Comparison of ENCODE assay signal across 22 cellular contexts in genomic region chr22:29801796-29802195, GRCh38. TPM values are rescaled to one million over a fixed set of nuclear protein-coding genes. Genes with fewer than 3 reads are reported as not detected.
DNase-seq lines count a peak whose midpoint lies in the region; ATAC-seq lines count a peak whose summit lies in the region.
"Had no signal": no experiment of that assay in that cellular context is flagged by ENCODE, and none has a peak within 500 bp of the region (broad histone marks: within the 10 kb centered on the region; RNA-seq: fewer than 3 reads in every experiment).

No MANE protein-coding gene starts in this region.

- DNase-seq in stimulated activated naive CD8-positive, alpha-beta T cell treated with anti-CD3 and anti-CD28 coated beads, Interleukin-15, amount 100 ng/mL, for 72 hours: no peak
- DNase-seq in stimulated activated naive CD8-positive, alpha-beta T cell treated with anti-CD3 and anti-CD28 coated beads, Interleukin-15, Interleukin-2, amounts not matched to agents 100 U/mL and 50 U/mL, for 24 hours: no peak
- DNase-seq in trophoblast cell (no peak), ecto neural progenitor cell (ENCODE audit: low spot score) (no peak), NCI-H774 (lab: John Stamatoyannopoulos, UW) (no peak)
- DNase-seq in stimulated activated CD8-positive, alpha-beta memory T cell treated with anti-CD3 and anti-CD28 coated beads, Interleukin-4, amount 100 ng/mL, for 48 hours: no peak
- DNase-seq: activated CD4-positive, CD25-positive, alpha-beta regulatory T cell treated with anti-CD3 and anti-CD28 coated beads, Interleukin-2, amount 50 U/mL, for 72 hours; activated CD8-positive, alpha-beta T cell treated with anti-CD3 and anti-CD28 coated beads, Interleukin-2, amount 10 ng/mL, durations not matched to agents 7 days and 5 days; activated T-cell treated with anti-CD3 and anti-CD28 coated beads, Interleukin-2, amount 50 U/mL, for 24 hours; IMR-90; left colon; NCI-H1417; spleen; stimulated activated CD4-positive, alpha-beta T cell treated with anti-CD3 and anti-CD28 coated beads, Interleukin-4, amount 100 ng/mL, for 4 hours; T1000 had no signal

- H4K8ac ChIP-seq in trophoblast cell (ENCODE audit: low read depth, low read length): peak overlapping the region; percentile 39

- peak overlapping the region; percentile 31 for H3K27ac ChIP-seq in trophoblast cell (ENCODE audit: low read depth, low read length)
- H3K27ac ChIP-seq: suprapubic skin had no signal

- H2AK5ac ChIP-seq in trophoblast cell (ENCODE audit: low read length): peak overlapping the region; percentile 67

- H3K14ac ChIP-seq in trophoblast cell (ENCODE audit: low read length): peak overlapping the region; percentile 7

- no peak overlapping the region for H3K23ac ChIP-seq in trophoblast cell (ENCODE audit: low read length)

- no peaks in the 10 kb centered on the region for H3K27me3 ChIP-seq in trophoblast cell (ENCODE audit: insufficient read depth, low read length)
- H3K27me3 ChIP-seq: spleen, suprapubic skin had no signal

- peak overlapping the region; percentile 44 for H2BK12ac ChIP-seq in trophoblast cell (ENCODE audit: low read length)

- H4K12ac ChIP-seq in trophoblast cell (ENCODE audit: low read depth, low read length): no peak overlapping the region

- peak overlapping the region; percentile 27 for H4K91ac ChIP-seq in trophoblast cell (ENCODE audit: low read depth, low read length)

- H3K4me3 ChIP-seq in trophoblast cell (ENCODE audit: low read depth, low read length): no peak overlapping the region
- H3K4me3 ChIP-seq: spleen, suprapubic skin had no signal

- no peak overlapping the region for H3K18ac ChIP-seq in trophoblast cell (ENCODE audit: low read length)

- H3K4ac ChIP-seq in trophoblast cell (ENCODE audit: low read depth, low read length): no peak overlapping the region

- H2BK5ac ChIP-seq in trophoblast cell (ENCODE audit: low read depth, low read length, poor library complexity): peak overlapping the region; percentile 52

- no peaks in the 10 kb centered on the region for H3K27me3 Mint-ChIP-seq in stimulated activated naive CD8-positive, alpha-beta T cell treated with anti-CD3 and anti-CD28 coated beads, Interleukin-15, amount 100 ng/mL, for 72 hours
- no peaks in the 10 kb centered on the region for H3K27me3 Mint-ChIP-seq in dendritic cell treated with granulocyte-macrophage colony-stimulating factor and Interleukin-4, amounts not matched to agents 40 ng/mL and 50 ng/mL, for 4 days
- H3K27me3 Mint-ChIP-seq: activated naive CD4-positive, alpha-beta T cell treated with anti-CD3 and anti-CD28 coated beads, Interleukin-2, amount 50 U/mL, for 24 hours; activated T-cell treated with anti-CD3 and anti-CD28 coated beads, Interleukin-2, amount 50 U/mL, for 24 hours had no signal

- peaks cover 41 to 49% of the 10 kb centered on the region in 2 experiments for H3K4me1 ChIP-seq in trophoblast cell (ENCODE audit: control insufficient read depth in 1 of 2, insufficient read depth in 2 of 2, low read length in 2 of 2)

- H2BK120ac ChIP-seq in trophoblast cell (ENCODE audit: insufficient read depth, low read length, poor library complexity): peak overlapping the region; percentile 58

- no peak overlapping the region for H2AFZ ChIP-seq in trophoblast cell (ENCODE audit: insufficient read depth, low read length, poor library complexity)

- H3K36me3 ChIP-seq in trophoblast cell (ENCODE audit: control insufficient read depth in 1 of 2, insufficient read depth in 2 of 2, low read length in 2 of 2): peaks cover 45 to 53% of the 10 kb centered on the region in 2 experiments

- peaks cover 4% of the 10 kb centered on the region for H3K79me2 ChIP-seq in trophoblast cell (ENCODE audit: control insufficient read depth, insufficient read depth, low read length, poor library complexity)

- no peaks in the 10 kb centered on the region for H3K9me3 Mint-ChIP-seq in stimulated activated naive CD8-positive, alpha-beta T cell treated with anti-CD3 and anti-CD28 coated beads, Interleukin-15, amount 100 ng/mL, for 72 hours
- H3K9me3 Mint-ChIP-seq in dendritic cell treated with granulocyte-macrophage colony-stimulating factor and Interleukin-4, amounts not matched to agents 40 ng/mL and 50 ng/mL, for 4 days: no peaks in the 10 kb centered on the region
- H3K9me3 Mint-ChIP-seq: activated naive CD4-positive, alpha-beta T cell treated with anti-CD3 and anti-CD28 coated beads, Interleukin-2, amount 50 U/mL, for 24 hours; activated T-cell treated with anti-CD3 and anti-CD28 coated beads, Interleukin-2, amount 50 U/mL, for 24 hours; neural crest cell had no signal

- H3K36me3 Mint-ChIP-seq in dendritic cell treated with granulocyte-macrophage colony-stimulating factor and Interleukin-4, amounts not matched to agents 40 ng/mL and 50 ng/mL, for 4 days (ENCODE audit: low read depth): peaks cover 72% of the 10 kb centered on the region

- H3K4me2 ChIP-seq in trophoblast cell (ENCODE audit: low read length): no peak overlapping the region

- H3K4me3 Mint-ChIP-seq in stimulated activated naive CD8-positive, alpha-beta T cell treated with anti-CD3 and anti-CD28 coated beads, Interleukin-15, amount 100 ng/mL, for 72 hours: no peak overlapping the region
- H3K4me3 Mint-ChIP-seq in dendritic cell treated with granulocyte-macrophage colony-stimulating factor and Interleukin-4, amounts not matched to agents 40 ng/mL and 50 ng/mL, for 4 days: no peak overlapping the region
- H3K4me3 Mint-ChIP-seq: activated CD8-positive, alpha-beta T cell treated with anti-CD3 and anti-CD28 coated beads, Interleukin-2, amount 10 ng/mL, durations not matched to agents 7 days and 5 days; activated naive CD4-positive, alpha-beta T cell treated with anti-CD3 and anti-CD28 coated beads, Interleukin-2, amount 50 U/mL, for 24 hours; activated T-cell treated with anti-CD3 and anti-CD28 coated beads, Interleukin-2, amount 50 U/mL, for 24 hours; CD14-positive monocyte; neural crest cell had no signal

- no peak for ATAC-seq in stimulated activated naive CD8-positive, alpha-beta T cell treated with anti-CD3 and anti-CD28 coated beads, Interleukin-15, amount 100 ng/mL, for 72 hours
- no peak for ATAC-seq in stimulated activated naive CD8-positive, alpha-beta T cell treated with anti-CD3 and anti-CD28 coated beads, Interleukin-15, Interleukin-2, amounts not matched to agents 100 U/mL and 50 U/mL, for 24 hours
- ATAC-seq in GM21576 (IDR thresholded peaks at IDR 0.05; ENCODE audit: unreplicated experiment): no peak
- ATAC-seq: activated CD8-positive, alpha-beta T cell treated with anti-CD3 and anti-CD28 coated beads, Interleukin-2, amount 10 ng/mL, durations not matched to agents 7 days and 5 days; left colon; SK-N-SH treated with all-trans-retinoic acid at 6 μM for 48 hours had no signal

- WGBS in trophoblast cell (ENCODE audit: extremely low coverage, insufficient coverage, insufficient read length): no CpG with 5 or more reads among the region's 8 CpGs

- H3K79me1 ChIP-seq in trophoblast cell (ENCODE audit: low read length): peaks cover 37% of the 10 kb centered on the region

- H3K9me3 ChIP-seq in trophoblast cell (ENCODE audit: insufficient read depth, low read depth, low read length): no peaks in the 10 kb centered on the region
- H3K9me3 ChIP-seq: spleen, suprapubic skin had no signal

- intact Hi-C loops in dendritic cell treated with granulocyte-macrophage colony-stimulating factor and Interleukin-4, amounts not matched to agents 40 ng/mL and 50 ng/mL, for 4 days (cut with micrococcal nuclease): no loop called here

- H3K9ac ChIP-seq in trophoblast cell (ENCODE audit: low read length): no peak overlapping the region

- peak overlapping the region; percentile 70 to 93 for H3K27ac Mint-ChIP-seq in stimulated activated naive CD8-positive, alpha-beta T cell treated with anti-CD3 and anti-CD28 coated beads, Interleukin-15, amount 100 ng/mL, for 72 hours
- H3K27ac Mint-ChIP-seq in dendritic cell treated with granulocyte-macrophage colony-stimulating factor and Interleukin-4, amounts not matched to agents 40 ng/mL and 50 ng/mL, for 4 days: peak overlapping the region; percentile 87
- H3K27ac Mint-ChIP-seq: activated naive CD4-positive, alpha-beta T cell treated with anti-CD3 and anti-CD28 coated beads, Interleukin-2, amount 50 U/mL, for 24 hours; activated T-cell treated with anti-CD3 and anti-CD28 coated beads, Interleukin-2, amount 50 U/mL, for 24 hours had no signal

- H3K4me1 Mint-ChIP-seq in stimulated activated naive CD8-positive, alpha-beta T cell treated with anti-CD3 and anti-CD28 coated beads, Interleukin-15, amount 100 ng/mL, for 72 hours: peaks cover 18% of the 10 kb centered on the region
- H3K4me1 Mint-ChIP-seq in dendritic cell treated with granulocyte-macrophage colony-stimulating factor and Interleukin-4, amounts not matched to agents 40 ng/mL and 50 ng/mL, for 4 days (ENCODE audit: low read depth): peaks cover 52% of the 10 kb centered on the region
- H3K4me1 Mint-ChIP-seq: activated naive CD4-positive, alpha-beta T cell treated with anti-CD3 and anti-CD28 coated beads, Interleukin-2, amount 50 U/mL, for 24 hours; neural crest cell had no signal

RNA-seq across cellular contexts. Expression of gene UQCR10, which starts 34.6 kb away (rescaled TPM):
- 143 and 144 TPM in 2 replicates for polyA plus RNA-seq in trophoblast cell (2013)

RNA-seq across cellular contexts. Expression of gene ZMAT5, which starts 35.0 kb away (rescaled TPM):
- 12.7 and 14.0 TPM in 2 replicates for polyA plus RNA-seq in trophoblast cell (2013)

RNA-seq across cellular contexts. Expression of gene ASCC2, which starts 36.3 kb away (rescaled TPM):
- polyA plus RNA-seq in trophoblast cell (2013): 50.2 and 51.2 TPM in 2 replicates
